In the genomic region with DNA sequence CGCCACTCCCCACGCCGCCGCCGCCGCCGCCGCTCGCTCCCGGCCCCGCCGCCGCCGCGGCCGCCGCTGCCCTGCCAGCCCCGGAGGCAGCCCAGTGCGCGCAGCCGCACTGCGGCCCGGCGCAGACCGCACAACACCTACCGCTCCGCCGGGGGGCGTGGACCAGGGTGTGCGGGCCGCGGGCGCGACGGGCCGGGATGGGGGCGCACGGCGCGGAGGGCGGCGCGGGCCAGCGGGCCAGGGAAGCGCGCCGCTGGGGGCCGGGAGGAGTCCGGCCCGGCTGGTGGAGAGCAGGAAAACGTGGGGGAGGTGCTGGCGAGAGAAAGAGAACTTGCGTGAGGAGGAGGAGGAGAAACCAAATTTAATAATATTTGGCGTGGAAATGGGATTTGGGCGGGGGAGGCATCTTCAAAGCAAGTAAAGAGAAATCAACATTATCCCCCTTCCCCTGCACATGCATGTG, we compare ENCODE assay signal across 8 cellular contexts. TPM values are rescaled to one million over a fixed set of nuclear protein-coding genes. Genes with fewer than 3 reads are reported as not detected.
DNase-seq lines count a peak whose midpoint lies in the region; ATAC-seq and TF ChIP-seq lines count a peak whose summit lies in the region.

A gene (minus strand): TSS at position 106 of the 463 bp plus-strand sequence. CDS start 594 bp downstream, outside the sequence.

- H3K36me3 ChIP-seq in adrenal gland (replicated peaks in 1 of 2), result no peaks in the 10 kb centered on the region

- 0 to 2% (median 1%) methylated on average over 35 to 55 of the region's 55 CpGs for WGBS in adrenal gland, 4 donors

- H3K4me1 ChIP-seq in adrenal gland (replicated peaks in 1 of 2), result peaks cover 14 to 42% of the 10 kb centered on the region in 2 donors

- intact Hi-C loops in adrenal gland (cut with DNase I) (loop anchor here in 1 of 2 donors (10.0 kb wide), 2 partner anchors 121 to 139 kb away; a partner anchor contains a TSS), left cardiac atrium (cut with DNase I) (loop anchor here in 1 of 2 donors (10.0 kb wide), 1 partner anchor 139 kb away; no protein-coding TSS in a partner anchor), posterior vena cava (cut with DNase I) (no loop called here)

- TF ChIP-seq CTCF in LNCAP (IDR thresholded peaks at IDR 0.05) (peak; percentile 32; the same call in 1 of the 2 replicates), adrenal gland (IDR thresholded peaks at IDR 0.05) (peak in 2 of 6 experiments; percentile 8 to 43)

- peak within 1 kb of the TSS; percentile 63 to 96 (median 90) for H3K27ac ChIP-seq in adrenal gland

- H3K4me3 ChIP-seq in adrenal gland, result peak within 1 kb of the TSS in 3 of 4 donors; percentile 60 to 92 (median 79)

- no peaks in the 10 kb centered on the region for H3K9me3 ChIP-seq in adrenal gland (replicated peaks in 1 of 3)

- ATAC-seq in GM21619 (IDR thresholded peaks at IDR 0.05; ENCODE audit: unreplicated experiment), result peak; percentile 46
- peak; percentile 88 to 93 for ATAC-seq in left cardiac atrium

- peak; percentile 23 for DNase-seq in DMS79 (lab: John Stamatoyannopoulos, UW)
- DNase-seq in SW480 (ENCODE audit: low spot score), result peak; percentile 54
- DNase-seq in adrenal gland, result peak; percentile 71 to 84 (median 74)
- peak; percentile 83 for DNase-seq in left cardiac atrium
- peak; percentile 89 for DNase-seq in posterior vena cava (ENCODE audit: low spot score)
- peak; percentile 65 for DNase-seq in ureter (ENCODE audit: low spot score)

- peak; percentile 53 to 80 for TF ChIP-seq POLR2A in adrenal gland (IDR thresholded peaks at IDR 0.05)

- H3K27me3 ChIP-seq in adrenal gland, result no peaks in the 10 kb centered on the region

RNA-seq across cellular contexts. Expression of the gene that starts here (rescaled TPM):
- total RNA-seq in adrenal gland (10 to 100 TPM; 11.5 to 51.6 (median 21.2) TPM), left cardiac atrium (1 to 10 TPM; 5.6 to 8.2 TPM), posterior vena cava (10 to 100 TPM in 1 of 2 donors, 1 to 10 TPM in 1; 9.9 to 10.1 TPM), ureter (36.0 TPM)
- polyA plus RNA-seq in adrenal gland, result 10 to 100 TPM in 1 of 3 donors, 1 to 10 TPM in 2; 3.3 to 15.6 (median 3.7) TPM

Comparison
In these comparisons a context has a peak if more than half of its experiments do, and no peak if none do; other contexts are left out.
1. Peak in every context shown above with its lines: DNase-seq, ATAC-seq, H3K4me3 ChIP-seq and H3K27ac ChIP-seq.
2. DNase-seq: peak in every context shown above with its lines; median percentile 89 in posterior vena cava; 83 in left cardiac atrium; 74 in adrenal gland; 65 in ureter; 54 in SW480; 23 in DMS79.